ENCODE assay signal across 2 cellular contexts in genomic region chr6:45086685-45087084, GRCh38.
A peak's percentile ranks its signal among the peaks of the same experiment; 100 is the strongest.
TF ChIP-seq lines count a peak whose summit lies in the region.

No MANE protein-coding gene starts in this region.

TF ChIP-seq in SK-N-SH, 30 proteins besides CTCF, POLR2A, EP300 and RAD21 (continued from another document):
- TF ChIP-seq REST (IDR thresholded peaks at IDR 0.05; ENCODE audit: low read depth, low read length), result no peak
- peak; percentile 35 for TF ChIP-seq TCF12 (IDR thresholded peaks at IDR 0.05)
- no peak for TF ChIP-seq CHD2 (IDR thresholded peaks at IDR 0.05; ENCODE audit: low read length, partially characterized antibody)
- no peak for TF ChIP-seq NRF1 (IDR thresholded peaks at IDR 0.05; ENCODE audit: low read depth, low read length)
- no peak for TF ChIP-seq TEAD4 (IDR thresholded peaks at IDR 0.05; ENCODE audit: borderline replicate concordance, insufficient read depth)
- TF ChIP-seq RCOR1 (IDR thresholded peaks at IDR 0.05; ENCODE audit: low read length), result no peak
- TF ChIP-seq, protein P1, sequence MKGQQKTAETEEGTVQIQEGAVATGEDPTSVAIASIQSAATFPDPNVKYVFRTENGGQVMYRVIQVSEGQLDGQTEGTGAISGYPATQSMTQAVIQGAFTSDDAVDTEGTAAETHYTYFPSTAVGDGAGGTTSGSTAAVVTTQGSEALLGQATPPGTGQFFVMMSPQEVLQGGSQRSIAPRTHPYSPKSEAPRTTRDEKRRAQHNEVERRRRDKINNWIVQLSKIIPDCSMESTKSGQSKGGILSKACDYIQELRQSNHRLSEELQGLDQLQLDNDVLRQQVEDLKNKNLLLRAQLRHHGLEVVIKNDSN (IDR thresholded peaks at IDR 0.05; ENCODE audit: borderline replicate concordance, low read depth), result no peak
- TF ChIP-seq TAF1 (IDR thresholded peaks at IDR 0.05; ENCODE audit: borderline replicate concordance, low read depth, low read length), result no peak

TF ChIP-seq in SK-N-SH treated with all-trans-retinoic acid at 6 μM for 48 hours, 23 proteins besides CTCF, POLR2A, EP300 and RAD21 (continued from another document):
- TF ChIP-seq CSRNP3 (CRISPR knock-in tag; IDR thresholded peaks at IDR 0.05), result no peak
- no peak for TF ChIP-seq GLIS3 (CRISPR knock-in tag; IDR thresholded peaks at IDR 0.05)
- TF ChIP-seq ZFP3 (CRISPR knock-in tag; IDR thresholded peaks at IDR 0.05), result no peak
- TF ChIP-seq ESRRG (CRISPR knock-in tag; IDR thresholded peaks at IDR 0.05), result no peak
- no peak for TF ChIP-seq ARNTL (CRISPR knock-in tag; IDR thresholded peaks at IDR 0.05; ENCODE audit: borderline replicate concordance, low read depth)
- TF ChIP-seq RARB (CRISPR knock-in tag; IDR thresholded peaks at IDR 0.05), result no peak
- TF ChIP-seq TCF4 (CRISPR knock-in tag; IDR thresholded peaks at IDR 0.05; ENCODE audit: borderline replicate concordance), result no peak
- TF ChIP-seq PPARA (CRISPR knock-in tag; IDR thresholded peaks at IDR 0.05; ENCODE audit: borderline replicate concordance), result no peak
- TF ChIP-seq, protein P2, sequence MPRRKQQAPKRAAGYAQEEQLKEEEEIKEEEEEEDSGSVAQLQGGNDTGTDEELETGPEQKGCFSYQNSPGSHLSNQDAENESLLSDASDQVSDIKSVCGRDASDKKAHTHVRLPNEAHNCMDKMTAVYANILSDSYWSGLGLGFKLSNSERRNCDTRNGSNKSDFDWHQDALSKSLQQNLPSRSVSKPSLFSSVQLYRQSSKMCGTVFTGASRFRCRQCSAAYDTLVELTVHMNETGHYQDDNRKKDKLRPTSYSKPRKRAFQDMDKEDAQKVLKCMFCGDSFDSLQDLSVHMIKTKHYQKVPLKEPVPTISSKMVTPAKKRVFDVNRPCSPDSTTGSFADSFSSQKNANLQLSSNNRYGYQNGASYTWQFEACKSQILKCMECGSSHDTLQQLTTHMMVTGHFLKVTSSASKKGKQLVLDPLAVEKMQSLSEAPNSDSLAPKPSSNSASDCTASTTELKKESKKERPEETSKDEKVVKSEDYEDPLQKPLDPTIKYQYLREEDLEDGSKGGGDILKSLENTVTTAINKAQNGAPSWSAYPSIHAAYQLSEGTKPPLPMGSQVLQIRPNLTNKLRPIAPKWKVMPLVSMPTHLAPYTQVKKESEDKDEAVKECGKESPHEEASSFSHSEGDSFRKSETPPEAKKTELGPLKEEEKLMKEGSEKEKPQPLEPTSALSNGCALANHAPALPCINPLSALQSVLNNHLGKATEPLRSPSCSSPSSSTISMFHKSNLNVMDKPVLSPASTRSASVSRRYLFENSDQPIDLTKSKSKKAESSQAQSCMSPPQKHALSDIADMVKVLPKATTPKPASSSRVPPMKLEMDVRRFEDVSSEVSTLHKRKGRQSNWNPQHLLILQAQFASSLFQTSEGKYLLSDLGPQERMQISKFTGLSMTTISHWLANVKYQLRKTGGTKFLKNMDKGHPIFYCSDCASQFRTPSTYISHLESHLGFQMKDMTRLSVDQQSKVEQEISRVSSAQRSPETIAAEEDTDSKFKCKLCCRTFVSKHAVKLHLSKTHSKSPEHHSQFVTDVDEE (CRISPR knock-in tag; IDR thresholded peaks at IDR 0.05), result no peak
TF ChIP-seq in SK-N-SH treated with all-trans-retinoic acid at 6 μM for 48 hours: peak in this region for 0.
